8 cellular contexts compared by ENCODE assay signal in genomic region chr10:17644485-17644964, GRCh38. TPM values are rescaled to one million over a fixed set of nuclear protein-coding genes. Genes with fewer than 3 reads are reported as not detected.
DNase-seq lines count a peak whose midpoint lies in the region; ATAC-seq and TF ChIP-seq lines count a peak whose summit lies in the region.

No MANE protein-coding gene starts in this region.

- H3K36me3 ChIP-seq in OCI-LY7 (ENCODE audit: insufficient read depth, low read length) (peaks cover 28% of the 10 kb centered on the region), uterus (no peaks in the 10 kb centered on the region)

- CTCF ChIA-PET in OCI-LY7 (lab: Charles Lee; ENCODE audit: unreplicated experiment) = interaction anchor here (0.9 kb wide), 1 partner anchor 93 kb away, joined by 3 read pairs; no protein-coding TSS in a partner anchor

- no TSS peak for BruUV-seq in OCI-LY7 (replicated peaks; lab: Mats Ljungman, UMichigan)

- peak overlapping the region; percentile 99 for H3K4me3 Mint-ChIP-seq in dendritic cell treated with granulocyte-macrophage colony-stimulating factor and Interleukin-4, amounts not matched to agents 40 ng/mL and 50 ng/mL, for 4 days
- peak overlapping the region; percentile 90 for H3K4me3 Mint-ChIP-seq in mesothelial cell of epicardium

- H3K4me1 ChIP-seq in OCI-LY7 (ENCODE audit: insufficient read depth, low read length, poor library complexity, severe bottlenecking) (peaks cover 29% of the 10 kb centered on the region), uterus (peaks cover 12 to 17% of the 10 kb centered on the region in 2 donors)

- H2AFZ ChIP-seq in OCI-LY7 (ENCODE audit: low read length) = peak overlapping the region; percentile 51; the same call in 1 of the 2 replicates

- TF ChIP-seq CTCF in OCI-LY7 (conservative IDR thresholded peaks at IDR 0.05; ENCODE audit: low read length) = no peak
- no peak for TF ChIP-seq CTCF in mesothelial cell of epicardium (IDR thresholded peaks at IDR 0.05; ENCODE audit: unreplicated experiment)
- TF ChIP-seq CTCF in uterus (IDR thresholded peaks at IDR 0.05) = no peak

- peak; percentile 21 for DNase-seq in AG08395 (ENCODE audit: low spot score)
- no peak for DNase-seq in OCI-LY7 (ENCODE audit: low spot score)
- no peak for DNase-seq in mesothelial cell of epicardium (ENCODE audit: low spot score in 2 of 2, unreplicated experiment in 2 of 2)
- DNase-seq in uterus = peak in 1 of 2 donors; percentile 14
- DNase-seq in amniotic stem cell (lab: John Stamatoyannopoulos, UW) = no peak

- H3K9me3 Mint-ChIP-seq in dendritic cell treated with granulocyte-macrophage colony-stimulating factor and Interleukin-4, amounts not matched to agents 40 ng/mL and 50 ng/mL, for 4 days = no peaks in the 10 kb centered on the region
- peaks cover 6% of the 10 kb centered on the region for H3K9me3 Mint-ChIP-seq in mesothelial cell of epicardium

- H3K9me3 ChIP-seq in OCI-LY7 (ENCODE audit: low read length) = peaks cover 5% of the 10 kb centered on the region; the same call in 1 of the 2 replicates
- H3K9me3 ChIP-seq in uterus = no peaks in the 10 kb centered on the region

- H3K36me3 Mint-ChIP-seq in dendritic cell treated with granulocyte-macrophage colony-stimulating factor and Interleukin-4, amounts not matched to agents 40 ng/mL and 50 ng/mL, for 4 days (ENCODE audit: low read depth) = peaks cover 32% of the 10 kb centered on the region
- peaks cover 1% of the 10 kb centered on the region for H3K36me3 Mint-ChIP-seq in mesothelial cell of epicardium

- peak overlapping the region; percentile 91 for H3K4me2 ChIP-seq in OCI-LY7 (ENCODE audit: low read length)

- POLR2A ChIA-PET in OCI-LY7 (lab: Charles Lee) = interaction anchor here (0.9 to 2.2 kb wide), 8 partner anchors 8 to 827 kb away, joined by 3 to 12 read pairs (median 4); partner anchors contain the start of gene RSU1

- H3K27ac Mint-ChIP-seq in dendritic cell treated with granulocyte-macrophage colony-stimulating factor and Interleukin-4, amounts not matched to agents 40 ng/mL and 50 ng/mL, for 4 days = peak overlapping the region; percentile 99
- peak overlapping the region; percentile 100 for H3K27ac Mint-ChIP-seq in mesothelial cell of epicardium

- peak overlapping the region; percentile 78 for H3K27ac ChIP-seq in OCI-LY7 (ENCODE audit: low read depth, low read length, poor library complexity, severe bottlenecking)
- H3K27ac ChIP-seq in uterus = peak overlapping the region; percentile 92 to 98

- peaks cover 4% of the 10 kb centered on the region; the same call in 1 of the 2 replicates for H4K20me1 ChIP-seq in OCI-LY7 (ENCODE audit: insufficient read depth, low read length)

- H3K9me2 ChIP-seq in OCI-LY7 (ENCODE audit: insufficient read depth, low read length) = no peaks in the 10 kb centered on the region

- intact Hi-C loops in OCI-LY7 (cut with micrococcal nuclease; ENCODE audit: unreplicated experiment) (loop anchor here (5.0 to 10.0 kb wide), 2 partner anchors 1008 to 1780 kb away; partner anchors contain the start of genes MINDY3 and NSUN6), uterus (cut with DNase I; ENCODE audit: low total_unique reads) (no loop called here)
- intact Hi-C loops in dendritic cell treated with granulocyte-macrophage colony-stimulating factor and Interleukin-4, amounts not matched to agents 40 ng/mL and 50 ng/mL, for 4 days (cut with micrococcal nuclease) = loop anchor here (10.0 kb wide), 1 partner anchor 160 kb away; the partner anchor contains the start of gene MRC1

- ATAC-seq in GM18511 (IDR thresholded peaks at IDR 0.05; ENCODE audit: unreplicated experiment) (peak; percentile 48), HG02981 (IDR thresholded peaks at IDR 0.05; ENCODE audit: unreplicated experiment) (peak; percentile 17)

- H3K4me1 Mint-ChIP-seq in dendritic cell treated with granulocyte-macrophage colony-stimulating factor and Interleukin-4, amounts not matched to agents 40 ng/mL and 50 ng/mL, for 4 days (ENCODE audit: low read depth) = peaks cover 47% of the 10 kb centered on the region
- peaks cover 30% of the 10 kb centered on the region for H3K4me1 Mint-ChIP-seq in mesothelial cell of epicardium

- no peak for TF ChIP-seq POLR2A in uterus (IDR thresholded peaks at IDR 0.05)

- H3K4me3 ChIP-seq in OCI-LY7 (ENCODE audit: low read depth, low read length, poor library complexity, severe bottlenecking) (peak overlapping the region; percentile 86), uterus (peak overlapping the region; percentile 67 to 92)

- H3K27me3 ChIP-seq in uterus = no peaks in the 10 kb centered on the region

- peaks cover 80% of the 10 kb centered on the region for H3K79me2 ChIP-seq in OCI-LY7 (ENCODE audit: insufficient read depth, low read depth, low read length)

- no peaks in the 10 kb centered on the region for H3K27me3 Mint-ChIP-seq in dendritic cell treated with granulocyte-macrophage colony-stimulating factor and Interleukin-4, amounts not matched to agents 40 ng/mL and 50 ng/mL, for 4 days
- H3K27me3 Mint-ChIP-seq in mesothelial cell of epicardium (ENCODE audit: low read depth) = no peaks in the 10 kb centered on the region

RNA-seq across cellular contexts. Expression of gene STAM, which starts 0.6 kb away (rescaled TPM):
- 8.6 and 12.9 TPM in 2 replicates for total RNA-seq in OCI-LY7 (2014; rRNA removed; shearing (Covaris generic))
- 18.2 and 18.8 TPM in 2 replicates for total RNA-seq in OCI-LY7 (2022)
- 27.6 to 31.3 TPM (median 30.4 TPM) in 3 replicates for total RNA-seq in mesothelial cell of epicardium
- total RNA-seq in uterus = 10 to 100 TPM in 3 of 4 donors, 1 to 10 TPM in 1; 3.6 to 31.5 (median 19.9) TPM

RNA-seq across cellular contexts. Expression of gene HACD1, which starts 27.4 kb away (rescaled TPM):
- total RNA-seq in OCI-LY7 (2014; rRNA removed; shearing (Covaris generic)) = not detected in 2 replicates
- total RNA-seq in OCI-LY7 (2022) = not detected in 2 replicates
- 10.9 to 14.7 TPM (median 13.6 TPM) in 3 replicates for total RNA-seq in mesothelial cell of epicardium
- 10 to 100 TPM in 3 of 4 donors, 1 to 10 TPM in 1; 2.6 to 48.9 (median 18.4) TPM for total RNA-seq in uterus
